ENCODE assay signal across 21 cellular contexts in genomic region chr2:229686122-229686919, GRCh38. TPM values are rescaled to one million over a fixed set of nuclear protein-coding genes. Genes with fewer than 3 reads are reported as not detected.
DNase-seq lines count a peak whose midpoint lies in the region; ATAC-seq lines count a peak whose summit lies in the region.
"Had no signal": no experiment of that assay in that cellular context is flagged by ENCODE, and none has a peak within 500 bp of the region (broad histone marks: within the 10 kb centered on the region; RNA-seq: fewer than 3 reads in every experiment).

No MANE protein-coding gene starts in this region.

- DNase-seq in DMS153 treated with DMSO at 0.1 percent for 48 hours (lab: John Stamatoyannopoulos, UW; ENCODE audit: unreplicated experiment) = peak; percentile 66
- DNase-seq in M059J (ENCODE audit: low read depth) = peak; percentile 22
- peak; percentile 90 for DNase-seq in NCI-H345 (lab: John Stamatoyannopoulos, UW)
- peak; percentile 16 for DNase-seq in cerebellum (ENCODE audit: low spot score)
- DNase-seq in NOMO-1 (lab: John Stamatoyannopoulos, UW; ENCODE audit: unreplicated experiment in 2 of 2) = no peak
- DNase-seq: activated CD4-positive, CD25-positive, alpha-beta regulatory T cell treated with anti-CD3 and anti-CD28 coated beads, Interleukin-2, amount 50 U/mL, for 72 hours; activated CD8-positive, alpha-beta T cell treated with anti-CD3 and anti-CD28 coated beads, Interleukin-2, amount 10 ng/mL, durations not matched to agents 7 days and 5 days; activated naive CD4-positive, alpha-beta T cell; activated T-cell treated with anti-CD3 and anti-CD28 coated beads, Interleukin-2, amount 50 U/mL, for 1 hour; CD4-positive, alpha-beta T cell; colonic mucosa; endodermal cell; kidney; NCI-H1436; Right ventricle myocardium superior; stimulated activated CD4-positive, alpha-beta T cell treated with anti-CD3 and anti-CD28 coated beads, Interleukin-2, amount 100 ng/mL, for 24 hours; stimulated activated naive B cell treated with anti-CD40 and anti-IgM and Interleukin-4, amounts not matched to agents 10 μg/mL and 1 μg/mL and 100 μg/mL, for 72 hours; testis had no signal

- no peak for ATAC-seq in GM21528 (IDR thresholded peaks at IDR 0.05; ENCODE audit: low FRiP score, unreplicated experiment)
- no peak for ATAC-seq in HG03378 (IDR thresholded peaks at IDR 0.05; ENCODE audit: unreplicated experiment)
- ATAC-seq: activated CD8-positive, alpha-beta T cell treated with anti-CD3 and anti-CD28 coated beads, Interleukin-2, amount 10 ng/mL, durations not matched to agents 7 days and 5 days; stimulated activated naive B cell treated with anti-CD40 and anti-IgM and Interleukin-4, amounts not matched to agents 10 μg/mL and 1 μg/mL and 100 μg/mL, for 72 hours had no signal

RNA-seq across cellular contexts. Expression of gene DNER, which starts 28.0 kb away (rescaled TPM):
- total RNA-seq in M059J (2014; rRNA removed; shearing (Covaris generic)) = 13.9 and 21.5 TPM in 2 replicates
- 167 TPM for total RNA-seq in cerebellum
- total RNA-seq: activated CD8-positive, alpha-beta T cell treated with anti-CD3 and anti-CD28 coated beads, Interleukin-2, amount 10 ng/mL, durations not matched to agents 7 days and 5 days; CD4-positive, alpha-beta T cell; OCI-LY7 had no signal

Comparison
In these comparisons a context has a peak if more than half of its experiments do, and no peak if none do; other contexts are left out.
1. DNase-seq: peak in DMS153 treated with DMSO at 0.1 percent for 48 hours (single experiment), M059J (single experiment), NCI-H345 (single experiment) and cerebellum (single experiment); none in NOMO-1 (0 of 2).